In the genomic region with DNA sequence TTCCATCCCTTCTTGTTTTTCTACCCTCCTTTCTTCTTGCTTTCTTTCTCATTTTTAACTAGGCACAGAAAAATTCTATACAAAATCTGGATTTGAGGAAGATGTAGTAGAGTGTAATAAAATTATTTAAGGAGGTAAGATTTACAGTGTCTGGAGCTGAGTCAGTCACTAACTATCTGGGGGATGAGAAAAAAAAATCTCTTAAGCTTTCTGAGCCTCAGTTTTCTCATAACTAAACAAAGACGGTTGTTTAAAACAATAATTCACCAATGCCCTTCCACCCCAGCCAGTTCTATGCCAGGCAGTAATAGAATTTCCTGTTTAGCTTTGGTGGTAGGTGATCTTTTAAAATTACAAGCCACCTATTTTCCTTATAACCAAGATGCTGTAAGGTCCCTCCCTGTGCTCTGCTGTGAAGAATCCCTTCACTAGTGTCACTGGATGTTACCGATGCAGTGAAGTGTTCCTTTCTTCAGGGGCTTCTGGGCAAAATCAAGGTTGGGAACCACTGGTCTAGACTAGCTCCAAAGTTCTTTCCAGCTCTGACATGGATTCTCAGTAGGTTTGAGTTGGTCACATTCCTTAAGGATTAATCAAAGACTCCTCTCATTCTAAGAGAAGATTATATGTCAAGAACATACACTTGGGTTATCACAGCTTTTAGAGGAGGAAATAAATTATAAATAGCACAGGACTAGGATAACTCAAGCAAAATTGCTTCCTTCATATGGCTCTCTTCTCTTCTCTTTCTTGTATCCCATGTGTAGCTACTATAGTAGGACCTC, we compare ENCODE assay signal across 1 cellular context.
TF ChIP-seq lines count a peak whose summit lies in the region.

No MANE protein-coding gene starts in this region.

TF ChIP-seq in SK-N-SH treated with all-trans-retinoic acid at 6 μM for 48 hours, 23 proteins besides CTCF, POLR2A, EP300 and RAD21 (continued from another document):
- TF ChIP-seq ARNTL (CRISPR knock-in tag; IDR thresholded peaks at IDR 0.05; ENCODE audit: borderline replicate concordance, low read depth) (no peak), GLIS3 (CRISPR knock-in tag; IDR thresholded peaks at IDR 0.05) (no peak)
